1 cellular context compared by ENCODE assay signal in the genomic region with DNA sequence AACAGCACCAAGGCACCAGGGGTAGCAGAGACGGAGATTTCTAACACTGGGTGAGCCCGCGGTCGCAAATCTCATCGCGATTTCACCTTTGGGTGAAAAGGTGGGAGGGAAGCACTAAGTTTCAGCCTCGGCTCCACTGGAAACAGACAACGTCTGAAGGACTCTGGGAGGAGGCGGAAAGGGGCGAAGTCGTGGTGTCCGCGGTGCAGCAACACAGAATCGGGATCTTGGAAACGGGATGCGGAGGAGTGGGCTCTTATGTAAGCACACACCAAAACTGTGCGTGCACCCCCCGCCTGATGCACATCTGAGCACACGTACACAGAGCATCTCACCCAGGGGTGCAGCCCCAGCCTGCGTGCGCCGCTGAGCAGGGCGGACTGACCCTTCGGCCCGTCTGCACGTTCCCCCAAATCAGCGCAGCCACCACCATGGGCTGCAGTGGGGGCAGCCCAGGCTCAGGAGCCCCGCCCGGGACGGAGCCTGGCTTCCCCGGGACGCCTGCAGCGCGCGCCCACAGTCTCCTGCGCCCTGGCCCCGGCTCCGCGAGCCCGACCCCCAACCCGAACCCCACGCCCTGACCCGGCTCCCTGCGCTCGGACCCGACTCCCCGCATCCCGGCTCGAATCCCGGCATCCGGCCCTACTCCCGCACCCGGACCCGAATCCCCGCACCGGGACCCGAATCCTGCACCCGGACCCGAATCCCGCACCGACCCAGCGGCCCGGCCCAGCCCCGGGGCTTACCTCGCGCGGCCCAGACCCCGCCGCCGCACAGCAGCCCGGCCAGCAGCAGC.
A peak's percentile ranks its signal among the peaks of the same experiment; 100 is the strongest.
TF ChIP-seq lines count a peak whose summit lies in the region.

No MANE protein-coding gene starts in this region.

TF ChIP-seq in HepG2, 621 proteins besides CTCF, POLR2A, EP300 and RAD21 (continued from another document and continues in another):
- TF ChIP-seq PAWR (CRISPR knock-in tag; IDR thresholded peaks at IDR 0.05; ENCODE audit: borderline replicate concordance) (no peak), ZNF124 (CRISPR knock-in tag; IDR thresholded peaks at IDR 0.05) (no peak), CBFB (CRISPR knock-in tag; IDR thresholded peaks at IDR 0.05) (no peak), SAFB2 (CRISPR knock-in tag; IDR thresholded peaks at IDR 0.05; ENCODE audit: borderline replicate concordance, low read depth) (no peak), ZKSCAN8 (CRISPR knock-in tag; IDR thresholded peaks at IDR 0.05; ENCODE audit: borderline replicate concordance) (no peak), SP2 (CRISPR knock-in tag; IDR thresholded peaks at IDR 0.05) (no peak), MAFF (IDR thresholded peaks at IDR 0.05; ENCODE audit: low read depth, low read length) (no peak), HOXA7 (CRISPR knock-in tag; IDR thresholded peaks at IDR 0.05) (no peak), EED (CRISPR knock-in tag; IDR thresholded peaks at IDR 0.05) (0 out of 2 replicates have a peak, but pooled peaks have one; percentile 72), GTF3A (CRISPR knock-in tag; conservative IDR thresholded peaks at IDR 0.05) (no peak), KMT2B (CRISPR knock-in tag; IDR thresholded peaks at IDR 0.05) (0 out of 2 replicates have a peak, but pooled peaks have one; percentile 17), ZNF563 (CRISPR knock-in tag; IDR thresholded peaks at IDR 0.05) (no peak), BRCA1 (CRISPR knock-in tag; IDR thresholded peaks at IDR 0.05) (no peak), ZNF451 (CRISPR knock-in tag; IDR thresholded peaks at IDR 0.05) (no peak), MAFG (CRISPR knock-in tag; IDR thresholded peaks at IDR 0.05) (no peak), ZNF543 (CRISPR knock-in tag; IDR thresholded peaks at IDR 0.05) (no peak), HNRNPLL (IDR thresholded peaks at IDR 0.05; ENCODE audit: low read depth, low read length, poor library complexity, severe bottlenecking) (peak; percentile 32), GATAD1 (CRISPR knock-in tag; IDR thresholded peaks at IDR 0.05) (no peak; the same call in 1 of the 2 replicates), ZNF788 (CRISPR knock-in tag; IDR thresholded peaks at IDR 0.05; ENCODE audit: borderline replicate concordance) (peak; percentile 34; the same call in 1 of the 2 replicates), ZNF75D (CRISPR knock-in tag; IDR thresholded peaks at IDR 0.05; ENCODE audit: borderline replicate concordance) (no peak)
- TF ChIP-seq, protein P1, sequence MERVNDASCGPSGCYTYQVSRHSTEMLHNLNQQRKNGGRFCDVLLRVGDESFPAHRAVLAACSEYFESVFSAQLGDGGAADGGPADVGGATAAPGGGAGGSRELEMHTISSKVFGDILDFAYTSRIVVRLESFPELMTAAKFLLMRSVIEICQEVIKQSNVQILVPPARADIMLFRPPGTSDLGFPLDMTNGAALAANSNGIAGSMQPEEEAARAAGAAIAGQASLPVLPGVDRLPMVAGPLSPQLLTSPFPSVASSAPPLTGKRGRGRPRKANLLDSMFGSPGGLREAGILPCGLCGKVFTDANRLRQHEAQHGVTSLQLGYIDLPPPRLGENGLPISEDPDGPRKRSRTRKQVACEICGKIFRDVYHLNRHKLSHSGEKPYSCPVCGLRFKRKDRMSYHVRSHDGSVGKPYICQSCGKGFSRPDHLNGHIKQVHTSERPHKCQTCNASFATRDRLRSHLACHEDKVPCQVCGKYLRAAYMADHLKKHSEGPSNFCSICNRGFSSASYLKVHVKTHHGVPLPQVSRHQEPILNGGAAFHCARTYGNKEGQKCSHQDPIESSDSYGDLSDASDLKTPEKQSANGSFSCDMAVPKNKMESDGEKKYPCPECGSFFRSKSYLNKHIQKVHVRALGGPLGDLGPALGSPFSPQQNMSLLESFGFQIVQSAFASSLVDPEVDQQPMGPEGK (CRISPR knock-in tag; IDR thresholded peaks at IDR 0.05), result peak; percentile 62
- TF ChIP-seq, protein P2, sequence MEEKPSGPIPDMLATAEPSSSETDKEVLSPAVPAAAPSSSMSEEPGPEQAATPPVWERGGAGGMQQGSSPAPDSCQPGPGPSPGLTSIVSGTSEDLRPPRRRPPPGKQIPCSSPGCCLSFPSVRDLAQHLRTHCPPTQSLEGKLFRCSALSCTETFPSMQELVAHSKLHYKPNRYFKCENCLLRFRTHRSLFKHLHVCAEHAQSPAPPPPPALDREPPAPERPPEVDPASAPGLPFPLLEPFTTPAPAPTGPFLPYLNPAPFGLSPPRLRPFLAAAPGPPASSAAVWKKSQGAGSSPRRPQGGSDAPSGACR (CRISPR knock-in tag; IDR thresholded peaks at IDR 0.05), result no peak
- TF ChIP-seq, protein P3, sequence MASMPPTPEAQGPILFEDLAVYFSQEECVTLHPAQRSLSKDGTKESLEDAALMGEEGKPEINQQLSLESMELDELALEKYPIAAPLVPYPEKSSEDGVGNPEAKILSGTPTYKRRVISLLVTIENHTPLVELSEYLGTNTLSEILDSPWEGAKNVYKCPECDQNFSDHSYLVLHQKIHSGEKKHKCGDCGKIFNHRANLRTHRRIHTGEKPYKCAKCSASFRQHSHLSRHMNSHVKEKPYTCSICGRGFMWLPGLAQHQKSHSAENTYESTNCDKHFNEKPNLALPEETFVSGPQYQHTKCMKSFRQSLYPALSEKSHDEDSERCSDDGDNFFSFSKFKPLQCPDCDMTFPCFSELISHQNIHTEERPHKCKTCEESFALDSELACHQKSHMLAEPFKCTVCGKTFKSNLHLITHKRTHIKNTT (CRISPR knock-in tag; IDR thresholded peaks at IDR 0.05), result no peak
- TF ChIP-seq, protein P4, sequence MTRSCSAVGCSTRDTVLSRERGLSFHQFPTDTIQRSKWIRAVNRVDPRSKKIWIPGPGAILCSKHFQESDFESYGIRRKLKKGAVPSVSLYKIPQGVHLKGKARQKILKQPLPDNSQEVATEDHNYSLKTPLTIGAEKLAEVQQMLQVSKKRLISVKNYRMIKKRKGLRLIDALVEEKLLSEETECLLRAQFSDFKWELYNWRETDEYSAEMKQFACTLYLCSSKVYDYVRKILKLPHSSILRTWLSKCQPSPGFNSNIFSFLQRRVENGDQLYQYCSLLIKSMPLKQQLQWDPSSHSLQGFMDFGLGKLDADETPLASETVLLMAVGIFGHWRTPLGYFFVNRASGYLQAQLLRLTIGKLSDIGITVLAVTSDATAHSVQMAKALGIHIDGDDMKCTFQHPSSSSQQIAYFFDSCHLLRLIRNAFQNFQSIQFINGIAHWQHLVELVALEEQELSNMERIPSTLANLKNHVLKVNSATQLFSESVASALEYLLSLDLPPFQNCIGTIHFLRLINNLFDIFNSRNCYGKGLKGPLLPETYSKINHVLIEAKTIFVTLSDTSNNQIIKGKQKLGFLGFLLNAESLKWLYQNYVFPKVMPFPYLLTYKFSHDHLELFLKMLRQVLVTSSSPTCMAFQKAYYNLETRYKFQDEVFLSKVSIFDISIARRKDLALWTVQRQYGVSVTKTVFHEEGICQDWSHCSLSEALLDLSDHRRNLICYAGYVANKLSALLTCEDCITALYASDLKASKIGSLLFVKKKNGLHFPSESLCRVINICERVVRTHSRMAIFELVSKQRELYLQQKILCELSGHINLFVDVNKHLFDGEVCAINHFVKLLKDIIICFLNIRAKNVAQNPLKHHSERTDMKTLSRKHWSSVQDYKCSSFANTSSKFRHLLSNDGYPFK (CRISPR knock-in tag; IDR thresholded peaks at IDR 0.05; ENCODE audit: borderline replicate concordance), result no peak
- TF ChIP-seq, protein P5, sequence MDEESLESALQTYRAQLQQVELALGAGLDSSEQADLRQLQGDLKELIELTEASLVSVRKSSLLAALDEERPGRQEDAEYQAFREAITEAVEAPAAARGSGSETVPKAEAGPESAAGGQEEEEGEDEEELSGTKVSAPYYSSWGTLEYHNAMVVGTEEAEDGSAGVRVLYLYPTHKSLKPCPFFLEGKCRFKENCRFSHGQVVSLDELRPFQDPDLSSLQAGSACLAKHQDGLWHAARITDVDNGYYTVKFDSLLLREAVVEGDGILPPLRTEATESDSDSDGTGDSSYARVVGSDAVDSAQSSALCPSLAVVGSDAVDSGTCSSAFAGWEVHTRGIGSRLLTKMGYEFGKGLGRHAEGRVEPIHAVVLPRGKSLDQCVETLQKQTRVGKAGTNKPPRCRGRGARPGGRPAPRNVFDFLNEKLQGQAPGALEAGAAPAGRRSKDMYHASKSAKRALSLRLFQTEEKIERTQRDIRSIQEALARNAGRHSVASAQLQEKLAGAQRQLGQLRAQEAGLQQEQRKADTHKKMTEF (CRISPR knock-in tag; IDR thresholded peaks at IDR 0.05), result peak; percentile 21; the same call in 1 of the 2 replicates
- TF ChIP-seq, protein P6, sequence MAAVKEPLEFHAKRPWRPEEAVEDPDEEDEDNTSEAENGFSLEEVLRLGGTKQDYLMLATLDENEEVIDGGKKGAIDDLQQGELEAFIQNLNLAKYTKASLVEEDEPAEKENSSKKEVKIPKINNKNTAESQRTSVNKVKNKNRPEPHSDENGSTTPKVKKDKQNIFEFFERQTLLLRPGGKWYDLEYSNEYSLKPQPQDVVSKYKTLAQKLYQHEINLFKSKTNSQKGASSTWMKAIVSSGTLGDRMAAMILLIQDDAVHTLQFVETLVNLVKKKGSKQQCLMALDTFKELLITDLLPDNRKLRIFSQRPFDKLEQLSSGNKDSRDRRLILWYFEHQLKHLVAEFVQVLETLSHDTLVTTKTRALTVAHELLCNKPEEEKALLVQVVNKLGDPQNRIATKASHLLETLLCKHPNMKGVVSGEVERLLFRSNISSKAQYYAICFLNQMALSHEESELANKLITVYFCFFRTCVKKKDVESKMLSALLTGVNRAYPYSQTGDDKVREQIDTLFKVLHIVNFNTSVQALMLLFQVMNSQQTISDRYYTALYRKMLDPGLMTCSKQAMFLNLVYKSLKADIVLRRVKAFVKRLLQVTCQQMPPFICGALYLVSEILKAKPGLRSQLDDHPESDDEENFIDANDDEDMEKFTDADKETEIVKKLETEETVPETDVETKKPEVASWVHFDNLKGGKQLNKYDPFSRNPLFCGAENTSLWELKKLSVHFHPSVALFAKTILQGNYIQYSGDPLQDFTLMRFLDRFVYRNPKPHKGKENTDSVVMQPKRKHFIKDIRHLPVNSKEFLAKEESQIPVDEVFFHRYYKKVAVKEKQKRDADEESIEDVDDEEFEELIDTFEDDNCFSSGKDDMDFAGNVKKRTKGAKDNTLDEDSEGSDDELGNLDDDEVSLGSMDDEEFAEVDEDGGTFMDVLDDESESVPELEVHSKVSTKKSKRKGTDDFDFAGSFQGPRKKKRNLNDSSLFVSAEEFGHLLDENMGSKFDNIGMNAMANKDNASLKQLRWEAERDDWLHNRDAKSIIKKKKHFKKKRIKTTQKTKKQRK (IDR thresholded peaks at IDR 0.05; ENCODE audit: low read length), result no peak
- TF ChIP-seq, protein P7, sequence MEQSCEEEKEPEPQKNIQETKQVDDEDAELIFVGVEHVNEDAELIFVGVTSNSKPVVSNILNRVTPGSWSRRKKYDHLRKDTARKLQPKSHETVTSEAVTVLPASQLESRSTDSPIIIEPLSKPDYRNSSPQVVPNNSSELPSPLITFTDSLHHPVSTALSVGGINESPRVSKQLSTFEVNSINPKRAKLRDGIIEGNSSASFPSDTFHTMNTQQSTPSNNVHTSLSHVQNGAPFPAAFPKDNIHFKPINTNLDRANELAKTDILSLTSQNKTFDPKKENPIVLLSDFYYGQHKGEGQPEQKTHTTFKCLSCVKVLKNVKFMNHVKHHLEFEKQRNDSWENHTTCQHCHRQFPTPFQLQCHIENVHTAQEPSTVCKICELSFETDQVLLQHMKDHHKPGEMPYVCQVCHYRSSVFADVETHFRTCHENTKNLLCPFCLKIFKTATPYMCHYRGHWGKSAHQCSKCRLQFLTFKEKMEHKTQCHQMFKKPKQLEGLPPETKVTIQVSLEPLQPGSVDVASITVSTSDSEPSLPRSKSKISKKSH (CRISPR knock-in tag; IDR thresholded peaks at IDR 0.05; ENCODE audit: borderline replicate concordance), result 0 out of 2 replicates have a peak, but pooled peaks have one; percentile 37
- TF ChIP-seq, protein P8, sequence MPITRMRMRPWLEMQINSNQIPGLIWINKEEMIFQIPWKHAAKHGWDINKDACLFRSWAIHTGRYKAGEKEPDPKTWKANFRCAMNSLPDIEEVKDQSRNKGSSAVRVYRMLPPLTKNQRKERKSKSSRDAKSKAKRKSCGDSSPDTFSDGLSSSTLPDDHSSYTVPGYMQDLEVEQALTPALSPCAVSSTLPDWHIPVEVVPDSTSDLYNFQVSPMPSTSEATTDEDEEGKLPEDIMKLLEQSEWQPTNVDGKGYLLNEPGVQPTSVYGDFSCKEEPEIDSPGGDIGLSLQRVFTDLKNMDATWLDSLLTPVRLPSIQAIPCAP (CRISPR knock-in tag; IDR thresholded peaks at IDR 0.05; ENCODE audit: low read depth), result no peak
- TF ChIP-seq, protein P9, sequence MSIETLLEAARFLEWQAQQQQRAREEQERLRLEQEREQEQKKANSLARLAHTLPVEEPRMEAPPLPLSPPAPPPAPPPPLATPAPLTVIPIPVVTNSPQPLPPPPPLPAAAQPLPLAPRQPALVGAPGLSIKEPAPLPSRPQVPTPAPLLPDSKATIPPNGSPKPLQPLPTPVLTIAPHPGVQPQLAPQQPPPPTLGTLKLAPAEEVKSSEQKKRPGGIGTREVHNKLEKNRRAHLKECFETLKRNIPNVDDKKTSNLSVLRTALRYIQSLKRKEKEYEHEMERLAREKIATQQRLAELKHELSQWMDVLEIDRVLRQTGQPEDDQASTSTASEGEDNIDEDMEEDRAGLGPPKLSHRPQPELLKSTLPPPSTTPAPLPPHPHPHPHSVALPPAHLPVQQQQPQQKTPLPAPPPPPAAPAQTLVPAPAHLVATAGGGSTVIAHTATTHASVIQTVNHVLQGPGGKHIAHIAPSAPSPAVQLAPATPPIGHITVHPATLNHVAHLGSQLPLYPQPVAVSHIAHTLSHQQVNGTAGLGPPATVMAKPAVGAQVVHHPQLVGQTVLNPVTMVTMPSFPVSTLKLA (IDR thresholded peaks at IDR 0.05), result no peak
- TF ChIP-seq, protein P10, sequence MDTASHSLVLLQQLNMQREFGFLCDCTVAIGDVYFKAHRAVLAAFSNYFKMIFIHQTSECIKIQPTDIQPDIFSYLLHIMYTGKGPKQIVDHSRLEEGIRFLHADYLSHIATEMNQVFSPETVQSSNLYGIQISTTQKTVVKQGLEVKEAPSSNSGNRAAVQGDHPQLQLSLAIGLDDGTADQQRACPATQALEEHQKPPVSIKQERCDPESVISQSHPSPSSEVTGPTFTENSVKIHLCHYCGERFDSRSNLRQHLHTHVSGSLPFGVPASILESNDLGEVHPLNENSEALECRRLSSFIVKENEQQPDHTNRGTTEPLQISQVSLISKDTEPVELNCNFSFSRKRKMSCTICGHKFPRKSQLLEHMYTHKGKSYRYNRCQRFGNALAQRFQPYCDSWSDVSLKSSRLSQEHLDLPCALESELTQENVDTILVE (CRISPR knock-in tag; IDR thresholded peaks at IDR 0.05), result no peak
- TF ChIP-seq, protein P11, sequence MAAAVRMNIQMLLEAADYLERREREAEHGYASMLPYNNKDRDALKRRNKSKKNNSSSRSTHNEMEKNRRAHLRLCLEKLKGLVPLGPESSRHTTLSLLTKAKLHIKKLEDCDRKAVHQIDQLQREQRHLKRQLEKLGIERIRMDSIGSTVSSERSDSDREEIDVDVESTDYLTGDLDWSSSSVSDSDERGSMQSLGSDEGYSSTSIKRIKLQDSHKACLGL (CRISPR knock-in tag; IDR thresholded peaks at IDR 0.05), result peak; percentile 60
